19 cellular contexts compared by ENCODE assay signal in the genomic region with DNA sequence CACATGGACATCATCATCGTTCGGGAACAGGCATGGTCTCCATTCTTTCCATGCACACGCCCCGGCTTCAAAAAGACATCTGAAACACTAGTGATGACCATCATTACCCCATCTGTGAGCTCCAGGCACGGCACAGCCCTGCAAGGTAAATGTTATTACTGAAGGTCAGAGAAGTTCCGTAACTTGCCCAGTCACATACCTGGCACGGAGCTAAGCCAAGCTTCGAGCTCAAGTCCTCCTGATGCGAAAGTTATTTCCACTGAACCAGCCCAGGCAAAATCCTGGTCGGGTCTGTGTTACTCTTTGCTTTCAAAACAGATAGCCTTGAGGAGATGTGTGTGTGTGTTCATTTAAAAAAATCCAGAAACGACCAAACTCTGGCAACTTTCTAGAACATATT. TPM values are rescaled to one million over a fixed set of nuclear protein-coding genes. Genes with fewer than 3 reads are reported as not detected.
DNase-seq lines count a peak whose midpoint lies in the region; ATAC-seq and TF ChIP-seq lines count a peak whose summit lies in the region.
"Had no signal": no experiment of that assay in that cellular context is flagged by ENCODE, and none has a peak within 500 bp of the region (broad histone marks: within the 10 kb centered on the region; RNA-seq: fewer than 3 reads in every experiment).

No MANE protein-coding gene starts in this region.

- H3K9me2 ChIP-seq in SK-N-SH = no peaks in the 10 kb centered on the region

- no peak overlapping the region for H3K4me3 Mint-ChIP-seq in natural killer cell
- H3K4me3 Mint-ChIP-seq: activated CD4-positive, alpha-beta T cell treated with anti-CD3 and anti-CD28 coated beads, Interleukin-2, amount 10 ng/mL, durations not matched to agents 24 days and 14 days; H9; naive B cell had no signal

- no peak overlapping the region for H3K4me2 ChIP-seq in fibroblast of lung (ENCODE audit: extremely low read depth, insufficient read depth, low read length)
- H3K4me2 ChIP-seq in SK-N-SH = no peak overlapping the region
- H3K4me2 ChIP-seq: BLaER1 had no signal

- CTCF ChIA-PET in SK-N-SH (lab: Yijun Ruan, JAX) = interaction anchor here (1.7 to 3.5 kb wide), 2 partner anchors 142 to 146 kb away, joined by 5 to 16 read pairs; no protein-coding TSS in a partner anchor

- no peak overlapping the region for H3K9ac ChIP-seq in fibroblast of lung (ENCODE audit: insufficient read depth, low read length)
- no peak overlapping the region for H3K9ac ChIP-seq in SK-N-SH
- H3K9ac ChIP-seq: BLaER1 had no signal

- H3K27me3 Mint-ChIP-seq in natural killer cell (ENCODE audit: low read depth in 2 of 2) = no peaks in the 10 kb centered on the region
- H3K27me3 Mint-ChIP-seq: activated CD4-positive, alpha-beta T cell treated with anti-CD3 and anti-CD28 coated beads, Interleukin-2, amount 10 ng/mL, durations not matched to agents 24 days and 14 days had no signal

- ATAC-seq in Right ventricle myocardium superior (ENCODE audit: poor library complexity) (peak; percentile 0), Right ventricle myocardium inferior (no peak), psoas muscle (peak in 3 of 4 donors; percentile 6 to 24 (median 22)), natural killer cell (no peak)
- ATAC-seq: lower lobe of right lung had no signal

- no peaks in the 10 kb centered on the region for H3K9me3 ChIP-seq in fibroblast of lung (ENCODE audit: control insufficient read depth, insufficient read depth, low read depth, low read length)
- no peaks in the 10 kb centered on the region for H3K9me3 ChIP-seq in psoas muscle
- no peaks in the 10 kb centered on the region for H3K9me3 ChIP-seq in SK-N-SH
- H3K9me3 ChIP-seq: BLaER1, colonic mucosa, lower lobe of right lung had no signal

- H3K4me1 ChIP-seq in fibroblast of lung (ENCODE audit: control insufficient read depth, extremely low read depth, insufficient read depth, low read length) = peaks cover 62% of the 10 kb centered on the region
- H3K4me1 ChIP-seq in psoas muscle = peaks cover 78% of the 10 kb centered on the region
- peaks cover 6% of the 10 kb centered on the region in 2 experiments; a peak in 1 of 4 replicates for H3K4me1 ChIP-seq in SK-N-SH (ENCODE audit: control insufficient read depth in 1 of 2, insufficient read depth in 2 of 2, low read depth in 1 of 2, low read length in 1 of 2)
- H3K4me1 ChIP-seq: BLaER1, colonic mucosa had no signal

- H2AFZ ChIP-seq in fibroblast of lung (ENCODE audit: low read length) = no peak overlapping the region
- no peak overlapping the region for H2AFZ ChIP-seq in SK-N-SH (ENCODE audit: low read depth)

- WGBS in psoas muscle, 3 donors = 35 to 39% (median 37%) methylated on average over 11 of the region's 11 CpGs
- 93% methylated on average over 11 of the region's 11 CpGs for WGBS in SK-N-SH (ENCODE audit: low lambda C conversion rate)

- DNase-seq in Right ventricle myocardium superior (no peak), Right ventricle myocardium inferior (ENCODE audit: missing footprints) (no peak), fibroblast of lung (ENCODE audit: low read depth in 2 of 2) (no peak), psoas muscle (no peak), SK-N-SH (no peak), natural killer cell (no peak), cerebellar cortex (ENCODE audit: low spot score) (no peak)
- DNase-seq in activated effector memory CD4-positive, alpha-beta T cell treated with Interleukin-2 at 50 U/mL for 16 hours = no peak
- DNase-seq: activated CD4-positive, alpha-beta T cell treated with anti-CD3 and anti-CD28 coated beads, Interleukin-2, amount 10 ng/mL, durations not matched to agents 24 days and 14 days; Calu3; colonic mucosa; H9; lower lobe of right lung; naive B cell; NCI-H1694 treated with DMSO at 0.1 percent for 48 hours; NK-92 treated with Interleukin-12 subunit alpha and Interleukin-12 subunit beta, amount 100 ng/mL, for 24 hours; RPMI8226 had no signal

- H3K27ac ChIP-seq in fibroblast of lung (ENCODE audit: insufficient read depth, low read length) (peak overlapping the region; percentile 92), psoas muscle (peak overlapping the region; percentile 79), SK-N-SH (ENCODE audit: low read depth in 2 of 2, low read length in 1 of 2) (no peak overlapping the region)
- H3K27ac ChIP-seq: 22Rv1, BLaER1, colonic mucosa had no signal

- H3F3A ChIP-seq in SK-N-SH (replicated peaks; ENCODE audit: insufficient read depth) = peaks cover 5% of the 10 kb centered on the region

- H3K4me3 ChIP-seq in fibroblast of lung (replicated peaks in 1 of 4; ENCODE audit: control extremely low read depth in 1 of 4, insufficient read depth in 1 of 4, low read depth in 3 of 4, low read length in 4 of 4) = no peak overlapping the region
- no peak overlapping the region for H3K4me3 ChIP-seq in psoas muscle
- no peak overlapping the region for H3K4me3 ChIP-seq in SK-N-SH (ENCODE audit: low read depth in 2 of 2, low read length in 1 of 2)
- H3K4me3 ChIP-seq: BLaER1, colonic mucosa, lower lobe of right lung had no signal

- no peak for TF ChIP-seq RAD21 in SK-N-SH (IDR thresholded peaks at IDR 0.05; ENCODE audit: low read length)

- peaks cover 63% of the 10 kb centered on the region for H3K79me2 ChIP-seq in fibroblast of lung (ENCODE audit: control insufficient read depth, insufficient read depth, low read length)
- H3K79me2 ChIP-seq in SK-N-SH (ENCODE audit: insufficient read depth) = peaks cover 52% of the 10 kb centered on the region; the same call in 1 of the 2 replicates

- H3K27ac Mint-ChIP-seq in natural killer cell = no peak overlapping the region
- H3K27ac Mint-ChIP-seq: activated CD4-positive, alpha-beta T cell treated with anti-CD3 and anti-CD28 coated beads, Interleukin-2, amount 10 ng/mL, durations not matched to agents 24 days and 14 days had no signal

- peaks cover 0 to 8% of the 10 kb centered on the region in 2 donors for H3K4me1 Mint-ChIP-seq in natural killer cell
- H3K4me1 Mint-ChIP-seq: H9, naive B cell had no signal

- H3K36me3 Mint-ChIP-seq in natural killer cell = no peaks in the 10 kb centered on the region
- H3K36me3 Mint-ChIP-seq: naive B cell had no signal

- TF ChIP-seq EP300 in SK-N-SH (IDR thresholded peaks at IDR 0.05; ENCODE audit: borderline replicate concordance in 1 of 2, low read depth in 1 of 2, low read length in 1 of 2) = no peak

- no peaks in the 10 kb centered on the region for H3K27me3 ChIP-seq in fibroblast of lung (ENCODE audit: control insufficient read depth, insufficient read depth, low read length)
- H3K27me3 ChIP-seq in psoas muscle (ENCODE audit: insufficient read depth in 3 of 3, low read length in 2 of 3) = no peaks in the 10 kb centered on the region
- H3K27me3 ChIP-seq in SK-N-SH (ENCODE audit: insufficient read depth) = no peaks in the 10 kb centered on the region
- H3K27me3 ChIP-seq: BLaER1, colonic mucosa had no signal

- H4K20me1 ChIP-seq in fibroblast of lung (ENCODE audit: control insufficient read depth, extremely low read depth, insufficient read depth, low read length) = no peaks in the 10 kb centered on the region
- H4K20me1 ChIP-seq in SK-N-SH (ENCODE audit: insufficient read depth) = peaks cover 11% of the 10 kb centered on the region; the same call in 1 of the 2 replicates
- H4K20me1 ChIP-seq: BLaER1 had no signal

- intact Hi-C loops in Right ventricle myocardium superior (cut with DNase I) (no loop called here), Right ventricle myocardium inferior (cut with DNase I) (no loop called here), psoas muscle (cut with DNase I) (loop anchor here (10.0 kb wide), 2 partner anchors 369 to 409 kb away; partner anchors contain the start of gene NCK2 (in 1 of the 2)), natural killer cell (cut with micrococcal nuclease) (no loop called here)

- POLR2A ChIA-PET in SK-N-SH (lab: Yijun Ruan, JAX) = no interaction called here

- TF ChIP-seq CTCF in fibroblast of lung (conservative IDR thresholded peaks at IDR 0.05 in 1 of 2, IDR thresholded peaks at IDR 0.05 in 1 of 2; ENCODE audit: low read depth in 1 of 2, low read length in 2 of 2) (no peak), psoas muscle (IDR thresholded peaks at IDR 0.05) (no peak), SK-N-SH (IDR thresholded peaks at IDR 0.05) (no peak), natural killer cell (IDR thresholded peaks at IDR 0.05) (no peak)

- H3K9me3 Mint-ChIP-seq in natural killer cell = no peaks in the 10 kb centered on the region
- H3K9me3 Mint-ChIP-seq: activated CD4-positive, alpha-beta T cell treated with anti-CD3 and anti-CD28 coated beads, Interleukin-2, amount 10 ng/mL, durations not matched to agents 24 days and 14 days; H9; naive B cell had no signal

- peaks cover 28% of the 10 kb centered on the region for H3K36me3 ChIP-seq in fibroblast of lung (ENCODE audit: control insufficient read depth, insufficient read depth, low read length)
- H3K36me3 ChIP-seq in psoas muscle (ENCODE audit: insufficient read depth in 1 of 2, low read depth in 1 of 2) = peaks cover 0 to 3% of the 10 kb centered on the region in 2 donors
- H3K36me3 ChIP-seq in SK-N-SH (replicated peaks in 1 of 2; ENCODE audit: control insufficient read depth in 1 of 2, insufficient read depth in 2 of 2, low read length in 1 of 2) = peaks cover 3 to 33% of the 10 kb centered on the region in 2 experiments
- H3K36me3 ChIP-seq: BLaER1, lower lobe of right lung had no signal

RNA-seq across cellular contexts. Expression of gene FHL2, which starts 22.8 kb away (rescaled TPM):
- total RNA-seq in Right ventricle myocardium superior (1,567 TPM), Right ventricle myocardium inferior (1,619 TPM), fibroblast of lung (120 and 144 TPM in 2 replicates), psoas muscle (100 to 1,000 TPM in 1 of 4 donors, 10 to 100 TPM in 3; 33.5 to 114 (median 51.7) TPM), natural killer cell (1 to 10 TPM in 1 of 3 donors, under 1 TPM in 2; 0.26 to 1.3 (median 0.84) TPM)
- polyA plus RNA-seq in fibroblast of lung (415 and 421 TPM in 2 replicates), psoas muscle (10 to 100 TPM; 24.7 to 40.9 (median 28.5) TPM), SK-N-SH (2012; rRNA removed) (31.7 and 33.1 TPM in 2 replicates)
- 318 and 323 TPM in 2 replicates for polyA plus RNA-seq in fibroblast of lung (2012)
- 483 and 485 TPM in 2 replicates for polyA minus RNA-seq in fibroblast of lung (ENCODE audit: low replicate concordance)
- 25.7 and 28.6 TPM in 2 replicates for polyA plus RNA-seq in SK-N-SH (2012; cell fraction: cytosol; rRNA removed)
- 23.6 and 27.0 TPM in 2 replicates for polyA plus RNA-seq in SK-N-SH (2012; cell fraction: nucleus; rRNA removed)

RNA-seq across cellular contexts. Expression of gene C2orf49, which starts 38.7 kb away (rescaled TPM):
- total RNA-seq in Right ventricle myocardium superior (18.7 TPM), Right ventricle myocardium inferior (16.7 TPM), fibroblast of lung (23.4 and 28.4 TPM in 2 replicates), psoas muscle (10 to 100 TPM; 14.8 to 19.4 (median 15.5) TPM), natural killer cell (10 to 100 TPM; 19.4 to 23.5 (median 23.2) TPM)
- polyA plus RNA-seq in fibroblast of lung (17.0 and 20.9 TPM in 2 replicates), psoas muscle (10 to 100 TPM; 13.2 to 24.6 (median 14.3) TPM), SK-N-SH (2012; rRNA removed) (7.6 and 8.5 TPM in 2 replicates)
- polyA plus RNA-seq in fibroblast of lung (2012) = 13.5 and 15.6 TPM in 2 replicates
- 0.75 and 1.3 TPM in 2 replicates for polyA minus RNA-seq in fibroblast of lung (ENCODE audit: low replicate concordance)
- 10.4 and 14.9 TPM in 2 replicates for polyA plus RNA-seq in SK-N-SH (2012; cell fraction: cytosol; rRNA removed)
- 3.8 and 7.8 TPM in 2 replicates for polyA plus RNA-seq in SK-N-SH (2012; cell fraction: nucleus; rRNA removed)

RNA-seq across cellular contexts. Expression of gene TGFBRAP1, which starts 46.5 kb away (rescaled TPM):
- total RNA-seq in Right ventricle myocardium superior = 8.6 TPM
- 10.3 TPM for total RNA-seq in Right ventricle myocardium inferior
- 14.1 and 14.9 TPM in 2 replicates for total RNA-seq in fibroblast of lung
- polyA plus RNA-seq in fibroblast of lung = 8.5 and 9.7 TPM in 2 replicates
- 12.6 and 13.0 TPM in 2 replicates for polyA plus RNA-seq in fibroblast of lung (2012)
- 22.1 and 26.9 TPM in 2 replicates for polyA minus RNA-seq in fibroblast of lung (ENCODE audit: low replicate concordance)
- total RNA-seq in psoas muscle = 10 to 100 TPM; 13.3 to 21.4 (median 16.8) TPM
- 10 to 100 TPM in 1 of 3 donors, 1 to 10 TPM in 2; 5.4 to 18.2 (median 8.8) TPM for polyA plus RNA-seq in psoas muscle
- 5.7 and 6.6 TPM in 2 replicates for polyA plus RNA-seq in SK-N-SH (2012; rRNA removed)
- polyA plus RNA-seq in SK-N-SH (2012; cell fraction: cytosol; rRNA removed) = 5.2 and 6.4 TPM in 2 replicates
- 8.1 and 8.7 TPM in 2 replicates for polyA plus RNA-seq in SK-N-SH (2012; cell fraction: nucleus; rRNA removed)
- 10 to 100 TPM; 22.7 to 31.8 (median 27.7) TPM for total RNA-seq in natural killer cell

Comparison
In these comparisons a context has a peak if more than half of its experiments do, and no peak if none do; other contexts are left out.
1. ATAC-seq: peak in Right ventricle myocardium superior (single experiment) and psoas muscle (3 of 4); none in Right ventricle myocardium inferior (single experiment) and natural killer cell (0 of 3).
2. H3K27ac ChIP-seq: peak in fibroblast of lung (single experiment) and psoas muscle (single experiment); none in SK-N-SH (0 of 2).
3. RNA of gene FHL2, which starts 22.8 kb away (total RNA-seq): 1,619 TPM in Right ventricle myocardium inferior (single experiment), 1,567 TPM in Right ventricle myocardium superior (single experiment), 120 to 144 TPM in fibroblast of lung and 33.5 to 114 TPM in psoas muscle; 0.26 to 1.3 TPM in natural killer cell; every median in the first group is over 10 times any median in the second.
4. intact Hi-C loops: an anchor here in psoas muscle (10.0 kb wide); none called in Right ventricle myocardium superior, Right ventricle myocardium inferior and natural killer cell.